In the genomic region with DNA sequence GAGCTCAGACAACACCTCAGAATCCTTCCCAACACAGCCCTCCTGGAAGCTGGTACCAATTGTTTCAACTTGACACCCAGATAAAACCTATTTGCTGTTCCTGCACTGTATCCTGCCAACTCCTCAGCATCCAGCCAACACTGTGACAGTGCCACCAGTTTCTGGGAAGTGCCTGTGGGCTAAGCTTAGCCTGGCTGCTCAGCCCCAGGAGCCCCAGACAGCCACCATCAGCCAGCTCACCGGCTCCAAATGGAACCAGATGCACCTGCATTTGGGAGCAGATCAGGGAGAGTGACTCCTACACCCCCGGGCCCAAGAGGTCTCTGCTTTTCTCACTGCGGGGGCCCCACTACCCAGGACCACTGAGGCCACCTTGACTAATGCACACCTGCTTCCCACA, we compare ENCODE assay signal across 1 cellular context.
TF ChIP-seq lines count a peak whose summit lies in the region.

No MANE protein-coding gene starts in this region.

TF ChIP-seq in GM12878, 131 proteins besides CTCF, POLR2A, EP300 and RAD21 (continued from another document):
- TF ChIP-seq TARDBP (IDR thresholded peaks at IDR 0.05; ENCODE audit: borderline replicate concordance) (no peak), ZNF274 (IDR thresholded peaks at IDR 0.05; ENCODE audit: insufficient read depth, insufficient read length) (no peak), RB1 (IDR thresholded peaks at IDR 0.05; ENCODE audit: borderline replicate concordance) (no peak), POLR2AphosphoS2 (IDR thresholded peaks at IDR 0.05; ENCODE audit: low read depth, low read length) (no peak), SPI1 (IDR thresholded peaks at IDR 0.05; ENCODE audit: borderline replicate concordance, insufficient read depth, low read depth, low read length) (no peak), POLR2AphosphoS5 (IDR thresholded peaks at IDR 0.05; ENCODE audit: low read length) (no peak), ZBED1 (IDR thresholded peaks at IDR 0.05; ENCODE audit: borderline replicate concordance) (no peak), ZNF384 (IDR thresholded peaks at IDR 0.05; ENCODE audit: borderline replicate concordance, low read depth, low read length) (no peak), FOXK2 (IDR thresholded peaks at IDR 0.05) (no peak)
- TF ChIP-seq, protein P1, sequence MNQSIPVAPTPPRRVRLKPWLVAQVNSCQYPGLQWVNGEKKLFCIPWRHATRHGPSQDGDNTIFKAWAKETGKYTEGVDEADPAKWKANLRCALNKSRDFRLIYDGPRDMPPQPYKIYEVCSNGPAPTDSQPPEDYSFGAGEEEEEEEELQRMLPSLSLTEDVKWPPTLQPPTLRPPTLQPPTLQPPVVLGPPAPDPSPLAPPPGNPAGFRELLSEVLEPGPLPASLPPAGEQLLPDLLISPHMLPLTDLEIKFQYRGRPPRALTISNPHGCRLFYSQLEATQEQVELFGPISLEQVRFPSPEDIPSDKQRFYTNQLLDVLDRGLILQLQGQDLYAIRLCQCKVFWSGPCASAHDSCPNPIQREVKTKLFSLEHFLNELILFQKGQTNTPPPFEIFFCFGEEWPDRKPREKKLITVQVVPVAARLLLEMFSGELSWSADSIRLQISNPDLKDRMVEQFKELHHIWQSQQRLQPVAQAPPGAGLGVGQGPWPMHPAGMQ (IDR thresholded peaks at IDR 0.05; ENCODE audit: borderline replicate concordance), result no peak
- TF ChIP-seq, protein P2, sequence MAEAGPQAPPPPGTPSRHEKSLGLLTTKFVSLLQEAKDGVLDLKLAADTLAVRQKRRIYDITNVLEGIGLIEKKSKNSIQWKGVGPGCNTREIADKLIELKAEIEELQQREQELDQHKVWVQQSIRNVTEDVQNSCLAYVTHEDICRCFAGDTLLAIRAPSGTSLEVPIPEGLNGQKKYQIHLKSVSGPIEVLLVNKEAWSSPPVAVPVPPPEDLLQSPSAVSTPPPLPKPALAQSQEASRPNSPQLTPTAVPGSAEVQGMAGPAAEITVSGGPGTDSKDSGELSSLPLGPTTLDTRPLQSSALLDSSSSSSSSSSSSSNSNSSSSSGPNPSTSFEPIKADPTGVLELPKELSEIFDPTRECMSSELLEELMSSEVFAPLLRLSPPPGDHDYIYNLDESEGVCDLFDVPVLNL (IDR thresholded peaks at IDR 0.05; ENCODE audit: low read depth, low read length), result no peak
- TF ChIP-seq, protein P3, sequence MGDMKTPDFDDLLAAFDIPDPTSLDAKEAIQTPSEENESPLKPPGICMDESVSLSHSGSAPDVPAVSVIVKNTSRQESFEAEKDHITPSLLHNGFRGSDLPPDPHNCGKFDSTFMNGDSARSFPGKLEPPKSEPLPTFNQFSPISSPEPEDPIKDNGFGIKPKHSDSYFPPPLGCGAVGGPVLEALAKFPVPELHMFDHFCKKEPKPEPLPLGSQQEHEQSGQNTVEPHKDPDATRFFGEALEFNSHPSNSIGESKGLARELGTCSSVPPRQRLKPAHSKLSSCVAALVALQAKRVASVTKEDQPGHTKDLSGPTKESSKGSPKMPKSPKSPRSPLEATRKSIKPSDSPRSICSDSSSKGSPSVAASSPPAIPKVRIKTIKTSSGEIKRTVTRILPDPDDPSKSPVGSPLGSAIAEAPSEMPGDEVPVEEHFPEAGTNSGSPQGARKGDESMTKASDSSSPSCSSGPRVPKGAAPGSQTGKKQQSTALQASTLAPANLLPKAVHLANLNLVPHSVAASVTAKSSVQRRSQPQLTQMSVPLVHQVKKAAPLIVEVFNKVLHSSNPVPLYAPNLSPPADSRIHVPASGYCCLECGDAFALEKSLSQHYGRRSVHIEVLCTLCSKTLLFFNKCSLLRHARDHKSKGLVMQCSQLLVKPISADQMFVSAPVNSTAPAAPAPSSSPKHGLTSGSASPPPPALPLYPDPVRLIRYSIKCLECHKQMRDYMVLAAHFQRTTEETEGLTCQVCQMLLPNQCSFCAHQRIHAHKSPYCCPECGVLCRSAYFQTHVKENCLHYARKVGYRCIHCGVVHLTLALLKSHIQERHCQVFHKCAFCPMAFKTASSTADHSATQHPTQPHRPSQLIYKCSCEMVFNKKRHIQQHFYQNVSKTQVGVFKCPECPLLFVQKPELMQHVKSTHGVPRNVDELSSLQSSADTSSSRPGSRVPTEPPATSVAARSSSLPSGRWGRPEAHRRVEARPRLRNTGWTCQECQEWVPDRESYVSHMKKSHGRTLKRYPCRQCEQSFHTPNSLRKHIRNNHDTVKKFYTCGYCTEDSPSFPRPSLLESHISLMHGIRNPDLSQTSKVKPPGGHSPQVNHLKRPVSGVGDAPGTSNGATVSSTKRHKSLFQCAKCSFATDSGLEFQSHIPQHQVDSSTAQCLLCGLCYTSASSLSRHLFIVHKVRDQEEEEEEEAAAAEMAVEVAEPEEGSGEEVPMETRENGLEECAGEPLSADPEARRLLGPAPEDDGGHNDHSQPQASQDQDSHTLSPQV (IDR thresholded peaks at IDR 0.05), result no peak
